Comparison of ENCODE assay signal across 7 cellular contexts in the genomic region with DNA sequence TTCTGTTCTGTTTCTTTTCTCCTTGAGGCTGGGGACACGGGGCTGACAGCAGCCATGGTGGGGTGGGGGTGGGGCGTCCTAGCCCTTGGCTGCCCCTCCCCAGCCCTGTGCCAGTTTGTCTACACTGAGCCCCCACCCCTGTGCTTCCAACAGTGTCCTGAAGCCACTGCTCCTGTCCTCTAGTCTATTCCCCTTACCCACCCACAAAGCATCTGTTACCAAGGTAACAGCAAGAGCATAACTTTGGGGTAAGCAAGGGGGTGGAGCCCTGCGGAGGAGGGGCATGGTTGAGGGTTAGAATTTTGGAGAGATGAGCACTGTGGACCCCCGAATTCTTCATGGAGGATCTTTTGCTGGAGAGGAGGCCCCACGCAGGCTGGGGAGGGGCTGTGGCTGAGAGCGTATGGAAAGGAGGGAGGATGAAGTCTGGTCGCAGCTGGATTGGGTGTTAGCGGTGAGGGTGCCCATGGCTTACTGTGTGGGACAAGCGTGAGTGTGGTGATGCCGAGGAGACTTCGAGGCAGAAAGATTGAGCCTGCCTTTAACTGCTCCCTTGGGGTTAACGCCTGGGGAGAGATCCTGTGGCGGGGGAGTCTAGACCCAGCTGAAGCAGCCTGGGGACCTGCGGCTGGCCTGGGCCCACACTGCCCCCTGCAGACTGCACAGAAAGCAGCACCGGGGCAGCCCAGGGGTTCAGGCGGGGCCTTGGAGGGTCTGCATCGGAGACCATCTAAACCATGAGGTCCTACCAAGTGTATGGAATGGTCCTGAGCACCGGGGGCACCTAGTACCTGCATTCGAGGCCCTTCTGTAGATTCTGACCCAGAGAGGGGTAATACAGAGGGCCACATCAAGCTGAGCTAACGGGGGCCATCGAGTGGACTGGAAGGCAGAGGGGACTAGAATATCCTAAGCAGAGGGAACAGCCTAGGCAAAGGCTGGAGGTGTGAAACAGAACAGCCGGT. TPM values are rescaled to one million over a fixed set of nuclear protein-coding genes. Genes with fewer than 3 reads are reported as not detected.
DNase-seq lines count a peak whose midpoint lies in the region; ATAC-seq and TF ChIP-seq lines count a peak whose summit lies in the region.

No MANE protein-coding gene starts in this region.

- peak; percentile 75 for TF ChIP-seq CTCF in GM13976 (IDR thresholded peaks at IDR 0.05; ENCODE audit: borderline replicate concordance, control extremely low read depth, extremely low read depth, insufficient read depth, missing control alignments)
- no peak for TF ChIP-seq CTCF in omental fat pad (IDR thresholded peaks at IDR 0.05)

- DNase-seq in GM13976 (ENCODE audit: low spot score) = peak; percentile 88
- DNase-seq in NCI-H524 treated with DMSO at 0.1 percent for 48 hours (lab: John Stamatoyannopoulos, UW) = peak; percentile 49
- peak; percentile 34 for DNase-seq in activated T-cell treated with anti-CD3 and anti-CD28 coated beads for 4 hours
- peak; percentile 31 for DNase-seq in fibroblast of gingiva (ENCODE audit: low read depth)
- no peak for DNase-seq in omental fat pad (ENCODE audit: low spot score)

- in situ Hi-C loops in GM13976 (cut with MboI; ENCODE audit: low sequenced_read_pairs, unreplicated experiment) = no loop called here

- ATAC-seq in omental fat pad (ENCODE audit: low FRiP score) = peak; percentile 57
- no peak for ATAC-seq in GM19467 (IDR thresholded peaks at IDR 0.05; ENCODE audit: unreplicated experiment)
- ATAC-seq in GM18867 (IDR thresholded peaks at IDR 0.05; ENCODE audit: unreplicated experiment) = no peak

RNA-seq across cellular contexts. Expression of gene STAC2, which starts 6.1 kb away (rescaled TPM):
- under 1 TPM in 2 of 4 donors, not detected in 2; 0.56 to 0.60 TPM for total RNA-seq in omental fat pad

RNA-seq across cellular contexts. Expression of gene RPL19, which starts 31.8 kb away (rescaled TPM):
- 1,000 to 10,000 TPM; 2,414 to 2,833 (median 2,579) TPM for total RNA-seq in omental fat pad

RNA-seq across cellular contexts. Expression of gene CACNB1, which starts 34.4 kb away (rescaled TPM):
- total RNA-seq in omental fat pad = 1 to 10 TPM; 3.2 to 3.7 (median 3.5) TPM
